31 cellular contexts compared by ENCODE assay signal in the genomic region with DNA sequence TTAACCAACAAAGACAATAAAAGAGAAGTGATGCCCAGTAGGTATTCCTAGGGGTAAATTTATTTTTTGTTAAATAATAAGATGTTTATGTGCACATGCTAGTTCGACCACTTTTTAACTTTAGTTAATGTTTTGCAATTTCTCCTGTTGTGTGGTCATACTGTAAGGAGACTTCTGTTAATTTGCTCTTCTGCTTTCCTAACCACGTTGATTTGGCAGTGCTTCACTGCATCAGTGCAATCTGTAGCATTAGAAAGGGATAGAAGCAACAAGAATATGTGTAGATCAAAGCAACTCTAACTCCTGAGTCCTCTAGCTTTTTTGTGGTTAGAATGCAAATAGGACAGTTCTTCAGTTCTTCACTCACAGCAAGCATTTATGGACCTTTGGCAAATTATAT. TPM values are rescaled to one million over a fixed set of nuclear protein-coding genes. Genes with fewer than 3 reads are reported as not detected.
DNase-seq lines count a peak whose midpoint lies in the region; ATAC-seq, FAIRE-seq and TF ChIP-seq lines count a peak whose summit lies in the region.
"Had no signal": no experiment of that assay in that cellular context is flagged by ENCODE, and none has a peak within 500 bp of the region (broad histone marks: within the 10 kb centered on the region; RNA-seq: fewer than 3 reads in every experiment).

No MANE protein-coding gene starts in this region.

- H3K4me3 Mint-ChIP-seq in activated CD4-positive, alpha-beta T cell treated with anti-CD3 and anti-CD28 coated beads, Interleukin-2, amount 10 ng/mL, durations not matched to agents 7 days and 5 days, result no peak overlapping the region
- H3K4me3 Mint-ChIP-seq: IgD-negative memory B cell; neural crest cell; stimulated activated effector memory CD8-positive, alpha-beta T cell treated with anti-CD3 and anti-CD28 coated beads, Interleukin-12 subunit alpha, Interleukin-12 subunit beta, amount 100 ng/mL, for 72 hours had no signal

- peaks cover 24% of the 10 kb centered on the region; the same call in 1 of the 2 replicates for H3F3A ChIP-seq in Loucy (ENCODE audit: low read depth)

- H3K27me3 ChIP-seq in DND-41 (ENCODE audit: insufficient read depth, low read length, poor library complexity) (no peaks in the 10 kb centered on the region), Loucy (ENCODE audit: insufficient read depth, low read length, poor library complexity, severe bottlenecking) (no peaks in the 10 kb centered on the region), OCI-LY3 (ENCODE audit: low read depth, low read length) (no peaks in the 10 kb centered on the region), GM12878 (replicated peaks in 1 of 2; ENCODE audit: control insufficient read depth in 2 of 2, insufficient read depth in 2 of 2, low read length in 1 of 2) (no peaks in the 10 kb centered on the region), breast epithelium (no peaks in the 10 kb centered on the region), left ventricle myocardium inferior (ENCODE audit: low read depth) (peaks cover 3% of the 10 kb centered on the region)
- H3K27me3 ChIP-seq: BE2C, pancreas had no signal

- no peaks in the 10 kb centered on the region for H3K9me3 ChIP-seq in DND-41 (ENCODE audit: insufficient read depth, low read length, severe bottlenecking)
- H3K9me3 ChIP-seq in Loucy (ENCODE audit: insufficient read depth, low read depth, low read length), result no peaks in the 10 kb centered on the region
- no peaks in the 10 kb centered on the region for H3K9me3 ChIP-seq in OCI-LY3 (ENCODE audit: insufficient read depth, low read length)
- no peaks in the 10 kb centered on the region for H3K9me3 ChIP-seq in GM12878 (replicated peaks; ENCODE audit: control insufficient read depth, insufficient read depth, low read length)
- no peaks in the 10 kb centered on the region for H3K9me3 ChIP-seq in breast epithelium
- H3K9me3 ChIP-seq in left ventricle myocardium inferior (replicated peaks), result no peaks in the 10 kb centered on the region
- H3K9me3 ChIP-seq: BE2C, pancreas had no signal

- FAIRE-seq in GM12878 (lab: Jason Lieb, UNC), result no peak
- FAIRE-seq: pancreas had no signal

- H3K36me3 Mint-ChIP-seq in activated CD4-positive, alpha-beta T cell treated with anti-CD3 and anti-CD28 coated beads, Interleukin-2, amount 10 ng/mL, durations not matched to agents 7 days and 5 days (ENCODE audit: low read depth), result peaks cover 54% of the 10 kb centered on the region

- peaks cover 39% of the 10 kb centered on the region for H3K4me1 Mint-ChIP-seq in activated CD4-positive, alpha-beta T cell treated with anti-CD3 and anti-CD28 coated beads, Interleukin-2, amount 10 ng/mL, durations not matched to agents 7 days and 5 days
- H3K4me1 Mint-ChIP-seq: neural crest cell had no signal

- RAD21 ChIA-PET in GM12878 (lab: Charles Lee; ENCODE audit: unreplicated experiment), result interaction anchor here (1.2 to 1.5 kb wide), 2 partner anchors 11 to 51 kb away, joined by 3 to 6 read pairs; no protein-coding TSS in a partner anchor

- no peak for TF ChIP-seq RAD21 in GM12878 (IDR thresholded peaks at IDR 0.05; ENCODE audit: insufficient read depth, low read depth, low read length)

- CTCF ChIA-PET in GM12878 (lab: Yijun Ruan, JAX), result interaction anchor here (2.2 to 2.6 kb wide), 2 partner anchors 11 to 228 kb away, joined by 7 to 11 read pairs; no protein-coding TSS in a partner anchor
- CTCF ChIA-PET in activated CD4-positive, alpha-beta T cell treated with anti-CD3 and anti-CD28 coated beads, Interleukin-2, amount 10 ng/mL, durations not matched to agents 7 days and 5 days (lab: Charles Lee), result interaction anchor here (0.6 to 1.9 kb wide), 4 partner anchors 12 to 885 kb away, joined by 3 to 5 read pairs (median 4); no protein-coding TSS in a partner anchor

- in situ Hi-C loops in GM12878 (cut with MboI), result no loop called here

- peaks cover 99% of the 10 kb centered on the region for H3K36me3 ChIP-seq in DND-41 (ENCODE audit: insufficient read depth, low read length)
- H3K36me3 ChIP-seq in Loucy (ENCODE audit: insufficient read depth, low read length), result peaks cover 100% of the 10 kb centered on the region
- no peaks in the 10 kb centered on the region for H3K36me3 ChIP-seq in OCI-LY3 (replicated peaks; ENCODE audit: low read depth, low read length)
- H3K36me3 ChIP-seq in GM12878 (ENCODE audit: control insufficient read depth in 2 of 2, insufficient read depth in 2 of 2, low read length in 1 of 2), result peaks cover 18 to 45% of the 10 kb centered on the region in 2 experiments
- H3K36me3 ChIP-seq in breast epithelium, result no peaks in the 10 kb centered on the region
- H3K36me3 ChIP-seq in left ventricle myocardium inferior, result no peaks in the 10 kb centered on the region
- H3K36me3 ChIP-seq: BE2C, pancreas had no signal

- H3K4me3 ChIP-seq in DND-41 (ENCODE audit: low read depth in 1 of 2, low read length in 2 of 2), result no peak overlapping the region
- peak overlapping the region; percentile 9 for H3K4me3 ChIP-seq in Loucy (ENCODE audit: low read length, poor library complexity, severe bottlenecking)
- no peak overlapping the region for H3K4me3 ChIP-seq in OCI-LY3 (ENCODE audit: low read length)
- H3K4me3 ChIP-seq in GM12878, result no peak overlapping the region
- no peak overlapping the region for H3K4me3 ChIP-seq in breast epithelium
- H3K4me3 ChIP-seq in left ventricle myocardium inferior, result no peak overlapping the region
- H3K4me3 ChIP-seq: pancreas, PC-9 had no signal

- ATAC-seq in DND-41 (ENCODE audit: insufficient read depth, low read depth), result peak; percentile 70
- no peak for ATAC-seq in GM12878
- no peak for ATAC-seq in GM21576 (IDR thresholded peaks at IDR 0.05; ENCODE audit: unreplicated experiment)
- ATAC-seq: pancreas; stimulated activated effector memory CD8-positive, alpha-beta T cell treated with anti-CD3 and anti-CD28 coated beads, Interleukin-12 subunit alpha, Interleukin-12 subunit beta, amount 100 ng/mL, for 72 hours had no signal

- SMC1A ChIA-PET in GM12878 (lab: Charles Lee; ENCODE audit: uncharacterized antibody, unreplicated experiment), result interaction anchor here (5.2 kb wide), 1 partner anchor 7 kb away, joined by 23 read pairs; no protein-coding TSS in a partner anchor

- H3K4me1 ChIP-seq in DND-41 (ENCODE audit: insufficient read depth, low read length) (peaks cover 65% of the 10 kb centered on the region), Loucy (ENCODE audit: insufficient read depth, low read length, poor library complexity, severe bottlenecking) (peaks cover 73% of the 10 kb centered on the region), OCI-LY3 (ENCODE audit: low read length) (peaks cover 79% of the 10 kb centered on the region), GM12878 (ENCODE audit: control insufficient read depth, insufficient read depth, low read length) (peaks cover 9% of the 10 kb centered on the region; the same call in 1 of the 2 replicates), breast epithelium (no peaks in the 10 kb centered on the region), left ventricle myocardium inferior (no peaks in the 10 kb centered on the region)
- H3K4me1 ChIP-seq: BE2C, pancreas had no signal

- no peak for DNase-seq in DND-41
- DNase-seq in GM12878 (ENCODE audit: low read depth, low spot score), result no peak
- no peak for DNase-seq in activated CD4-positive, alpha-beta T cell treated with anti-CD3 and anti-CD28 coated beads, Interleukin-2, amount 10 ng/mL, durations not matched to agents 7 days and 5 days
- DNase-seq in breast epithelium (ENCODE audit: low spot score in 2 of 2), result no peak
- no peak for DNase-seq in left ventricle myocardium inferior
- DNase-seq: ACHN; activated CD4-positive, alpha-beta T cell treated with anti-CD3 and anti-CD28 coated beads, Interleukin-2, amount 50 U/mL, for 4 hours; activated CD4-positive, CD25-positive, alpha-beta regulatory T cell; activated gamma-delta T cell treated with Interleukin-2 at 50 U/mL for 16 hours; activated T-cell treated with anti-CD3 and anti-CD28 coated beads, Interleukin-2, amount 50 U/mL, for 48 hours; BE2C; central memory CD4-positive, alpha-beta T cell; cortex of kidney; DMS153; effector memory CD4-positive, alpha-beta T cell; mesendoderm; NCI-H146; NCI-H2107; NCI-H446; NCI-H774; pancreas; PC-9; retina; trophoblast cell had no signal

- POLR2A ChIA-PET in GM12878 (lab: Charles Lee), result interaction anchor here (1.0 kb wide), 1 partner anchor 12 kb away, joined by 4 read pairs; no protein-coding TSS in a partner anchor
- POLR2A ChIA-PET in activated CD4-positive, alpha-beta T cell treated with anti-CD3 and anti-CD28 coated beads, Interleukin-2, amount 10 ng/mL, durations not matched to agents 7 days and 5 days (lab: Charles Lee), result no interaction called here

- TF ChIP-seq POLR2A in GM12878 (IDR thresholded peaks at IDR 0.05; ENCODE audit: low read depth, low read length), result no peak
- TF ChIP-seq POLR2A in breast epithelium (IDR thresholded peaks at IDR 0.05), result no peak

- intact Hi-C loops in GM12878 (cut with micrococcal nuclease; ENCODE audit: unreplicated experiment) (no loop called here), breast epithelium (cut with DNase I; ENCODE audit: low total_unique reads) (no loop called here), left ventricle myocardium inferior (cut with micrococcal nuclease) (no loop called here)

- WGBS in GM12878 (ENCODE audit: insufficient coverage, insufficient replicate concordance, low lambda C conversion rate, missing lambda C conversion rate), result 53% methylated on average over 2 of the region's 2 CpGs

- BruUV-seq in GM12878 (replicated peaks; lab: Mats Ljungman, UMichigan), result no TSS peak

- peaks cover 96% of the 10 kb centered on the region for H3K79me2 ChIP-seq in DND-41 (ENCODE audit: insufficient read depth, low read length)
- peaks cover 96% of the 10 kb centered on the region for H3K79me2 ChIP-seq in Loucy (ENCODE audit: insufficient read depth, low read length)
- H3K79me2 ChIP-seq in OCI-LY3 (ENCODE audit: low read length), result no peaks in the 10 kb centered on the region
- no peaks in the 10 kb centered on the region for H3K79me2 ChIP-seq in GM12878 (ENCODE audit: control insufficient read depth, insufficient read depth, low read length)

- TF ChIP-seq CTCF in DND-41 (IDR thresholded peaks at IDR 0.05; ENCODE audit: borderline replicate concordance, extremely low read depth, low read length, poor library complexity, severe bottlenecking) (no peak), Loucy (conservative IDR thresholded peaks at IDR 0.05; ENCODE audit: low read length) (no peak), OCI-LY3 (IDR thresholded peaks at IDR 0.05; ENCODE audit: low read depth, low read length) (no peak), GM12878 (IDR thresholded peaks at IDR 0.05 in 2 of 3, conservative IDR thresholded peaks at IDR 0.05 in 1 of 3; ENCODE audit: control insufficient read depth in 2 of 3, extremely low read depth in 1 of 3, insufficient read depth in 1 of 3, low read depth in 3 of 3, low read length in 3 of 3) (no peak), breast epithelium (IDR thresholded peaks at IDR 0.05) (no peak), left ventricle myocardium inferior (IDR thresholded peaks at IDR 0.05; ENCODE audit: borderline replicate concordance) (no peak)

- H3K9me2 ChIP-seq in Loucy (replicated peaks; ENCODE audit: low read depth, low read length), result no peaks in the 10 kb centered on the region

- no peaks in the 10 kb centered on the region for H3K9me3 Mint-ChIP-seq in activated CD4-positive, alpha-beta T cell treated with anti-CD3 and anti-CD28 coated beads, Interleukin-2, amount 10 ng/mL, durations not matched to agents 7 days and 5 days
- H3K9me3 Mint-ChIP-seq: IgD-negative memory B cell; neural crest cell; stimulated activated effector memory CD8-positive, alpha-beta T cell treated with anti-CD3 and anti-CD28 coated beads, Interleukin-12 subunit alpha, Interleukin-12 subunit beta, amount 100 ng/mL, for 72 hours had no signal

- H2AFZ ChIP-seq in DND-41 (ENCODE audit: low read depth, low read length), result no peak overlapping the region
- no peak overlapping the region for H2AFZ ChIP-seq in Loucy (ENCODE audit: low read length)
- no peak overlapping the region for H2AFZ ChIP-seq in OCI-LY3 (ENCODE audit: low read depth, low read length)
- H2AFZ ChIP-seq in GM12878 (ENCODE audit: control insufficient read depth, low read depth, low read length), result no peak overlapping the region
- H2AFZ ChIP-seq: PC-9 had no signal

- no peak overlapping the region for H3K27ac Mint-ChIP-seq in activated CD4-positive, alpha-beta T cell treated with anti-CD3 and anti-CD28 coated beads, Interleukin-2, amount 10 ng/mL, durations not matched to agents 7 days and 5 days
- H3K27ac Mint-ChIP-seq: IgD-negative memory B cell; stimulated activated effector memory CD8-positive, alpha-beta T cell treated with anti-CD3 and anti-CD28 coated beads, Interleukin-12 subunit alpha, Interleukin-12 subunit beta, amount 100 ng/mL, for 72 hours had no signal

- H4K20me1 ChIP-seq in DND-41 (ENCODE audit: insufficient read depth, low read length) (peaks cover 36% of the 10 kb centered on the region; the same call in 1 of the 2 replicates), Loucy (ENCODE audit: insufficient read depth, low read length, poor library complexity, severe bottlenecking) (peaks cover 99% of the 10 kb centered on the region), OCI-LY3 (ENCODE audit: insufficient read depth, low read length) (no peaks in the 10 kb centered on the region), GM12878 (ENCODE audit: control insufficient read depth, insufficient read depth) (no peaks in the 10 kb centered on the region)

- TF ChIP-seq EP300 in GM12878 (IDR thresholded peaks at IDR 0.05; ENCODE audit: borderline replicate concordance in 1 of 2, control insufficient read depth in 1 of 2, low read depth in 2 of 2, low read length in 2 of 2), result no peak

- no peaks in the 10 kb centered on the region for H3K27me3 Mint-ChIP-seq in activated CD4-positive, alpha-beta T cell treated with anti-CD3 and anti-CD28 coated beads, Interleukin-2, amount 10 ng/mL, durations not matched to agents 7 days and 5 days
- H3K27me3 Mint-ChIP-seq: IgD-negative memory B cell had no signal

- H3K27ac ChIP-seq in DND-41 (ENCODE audit: low read length), result peak overlapping the region; percentile 51
- no peak overlapping the region for H3K27ac ChIP-seq in OCI-LY3 (ENCODE audit: low read length)
- no peak overlapping the region for H3K27ac ChIP-seq in GM12878 (ENCODE audit: control insufficient read depth, insufficient read depth)
- H3K27ac ChIP-seq in breast epithelium, result no peak overlapping the region
- H3K27ac ChIP-seq in left ventricle myocardium inferior (replicated peaks), result no peak overlapping the region
- H3K27ac ChIP-seq: epithelial cell of prostate, pancreas, PC-9 had no signal

- H3K9ac ChIP-seq in DND-41 (ENCODE audit: low read depth, low read length) (no peak overlapping the region), Loucy (ENCODE audit: low read depth, low read length, poor library complexity, severe bottlenecking) (no peak overlapping the region), OCI-LY3 (ENCODE audit: low read length) (no peak overlapping the region), GM12878 (ENCODE audit: control insufficient read depth, insufficient read depth, low read length) (no peak overlapping the region)

- no peak overlapping the region for H3K4me2 ChIP-seq in DND-41 (ENCODE audit: insufficient read depth, low read length)
- peak overlapping the region; percentile 46 for H3K4me2 ChIP-seq in Loucy (ENCODE audit: low read depth, low read length, poor library complexity, severe bottlenecking)
- H3K4me2 ChIP-seq in OCI-LY3 (ENCODE audit: low read length), result peak overlapping the region; percentile 15
- H3K4me2 ChIP-seq in GM12878 (ENCODE audit: control insufficient read depth, insufficient read depth), result no peak overlapping the region
- H3K4me2 ChIP-seq: PC-9 had no signal

RNA-seq across cellular contexts. Expression of gene MYB, which starts 13.9 kb away (rescaled TPM):
- 60.0 and 65.9 TPM in 2 replicates for total RNA-seq in GM12878 (2013; cell fraction: nucleolus; rRNA removed)
- total RNA-seq in GM12878 (2014; rRNA removed), result 16.1 TPM in 2 replicates
- 21.8 and 23.2 TPM in 2 replicates for total RNA-seq in GM12878 (2014; rRNA removed; fragmentation: Illumina TruSeq; extraction: Trizol)
- total RNA-seq in GM12878 (2021), result 21.3 and 22.4 TPM in 2 replicates
- 16.0 TPM for polyA plus RNA-seq in GM12878 (2011; ENCODE audit: low read depth)
- polyA plus RNA-seq in GM12878 (2011; rRNA removed), result 20.3 and 20.7 TPM in 2 replicates
- polyA plus RNA-seq in GM12878 (2011; cell fraction: cytosol; rRNA removed), result 17.6 and 27.0 TPM in 2 replicates
- 26.4 and 28.1 TPM in 2 replicates for polyA plus RNA-seq in GM12878 (2011; cell fraction: nucleus; rRNA removed)
- polyA plus RNA-seq in GM12878 (2012), result 16.1 and 21.0 TPM in 2 replicates
- 25.2 and 32.5 TPM in 2 replicates for polyA plus RNA-seq in GM12878 (2014; fragmentation: Illumina TruSeq; extraction: Trizol)
- polyA plus RNA-seq in GM12878 (2014; fragmentation: Nextera tagmentation; extraction: Ambion mirVana), result 10 to 100 TPM in 1 of 2 experiments, 1 to 10 TPM in 1; 7.0 to 10.3 TPM
- polyA plus RNA-seq in GM12878 (2014; rRNA removed), result 15.5 and 17.9 TPM in 2 replicates
- 10 to 100 TPM; 24.1 to 29.8 TPM for polyA plus RNA-seq in GM12878 (2016; fragmentation: Nextera tagmentation; extraction: Ambion mirVana)
- 30.4 and 34.2 TPM in 2 replicates for polyA minus RNA-seq in GM12878 (2011; rRNA and poly(A)+ RNA removed)
- 12.0 and 13.7 TPM in 2 replicates for polyA minus RNA-seq in GM12878 (2011; cell fraction: cytosol; rRNA and poly(A)+ RNA removed)
- 34.0 and 50.9 TPM in 2 replicates for polyA minus RNA-seq in GM12878 (2011; cell fraction: nucleus; rRNA and poly(A)+ RNA removed)
- 10 to 100 TPM; 12.6 to 13.5 TPM for total RNA-seq in activated CD4-positive, alpha-beta T cell treated with anti-CD3 and anti-CD28 coated beads, Interleukin-2, amount 10 ng/mL, durations not matched to agents 7 days and 5 days
- 10 to 100 TPM in 2 of 3 donors, 1 to 10 TPM in 1; 1.1 to 61.9 (median 37.0) TPM for total RNA-seq in breast epithelium
- 0.08 TPM for total RNA-seq in left ventricle myocardium inferior
- polyA plus RNA-seq: IgD-negative memory B cell had no signal

Comparison
In these comparisons a context has a peak if more than half of its experiments do, and no peak if none do; other contexts are left out.
1. H3K4me2 ChIP-seq: peak in Loucy (single experiment) and OCI-LY3 (single experiment); none in DND-41 (single experiment) and GM12878 (single experiment).